Comparison of ENCODE assay signal across 1 cellular context in genomic region chr22:38462960-38463784, GRCh38.
TF ChIP-seq lines count a peak whose summit lies in the region.

No MANE protein-coding gene starts in this region.

TF ChIP-seq in HepG2, 621 proteins besides CTCF, POLR2A, EP300 and RAD21 (continued from another document):
- TF ChIP-seq, protein P1, sequence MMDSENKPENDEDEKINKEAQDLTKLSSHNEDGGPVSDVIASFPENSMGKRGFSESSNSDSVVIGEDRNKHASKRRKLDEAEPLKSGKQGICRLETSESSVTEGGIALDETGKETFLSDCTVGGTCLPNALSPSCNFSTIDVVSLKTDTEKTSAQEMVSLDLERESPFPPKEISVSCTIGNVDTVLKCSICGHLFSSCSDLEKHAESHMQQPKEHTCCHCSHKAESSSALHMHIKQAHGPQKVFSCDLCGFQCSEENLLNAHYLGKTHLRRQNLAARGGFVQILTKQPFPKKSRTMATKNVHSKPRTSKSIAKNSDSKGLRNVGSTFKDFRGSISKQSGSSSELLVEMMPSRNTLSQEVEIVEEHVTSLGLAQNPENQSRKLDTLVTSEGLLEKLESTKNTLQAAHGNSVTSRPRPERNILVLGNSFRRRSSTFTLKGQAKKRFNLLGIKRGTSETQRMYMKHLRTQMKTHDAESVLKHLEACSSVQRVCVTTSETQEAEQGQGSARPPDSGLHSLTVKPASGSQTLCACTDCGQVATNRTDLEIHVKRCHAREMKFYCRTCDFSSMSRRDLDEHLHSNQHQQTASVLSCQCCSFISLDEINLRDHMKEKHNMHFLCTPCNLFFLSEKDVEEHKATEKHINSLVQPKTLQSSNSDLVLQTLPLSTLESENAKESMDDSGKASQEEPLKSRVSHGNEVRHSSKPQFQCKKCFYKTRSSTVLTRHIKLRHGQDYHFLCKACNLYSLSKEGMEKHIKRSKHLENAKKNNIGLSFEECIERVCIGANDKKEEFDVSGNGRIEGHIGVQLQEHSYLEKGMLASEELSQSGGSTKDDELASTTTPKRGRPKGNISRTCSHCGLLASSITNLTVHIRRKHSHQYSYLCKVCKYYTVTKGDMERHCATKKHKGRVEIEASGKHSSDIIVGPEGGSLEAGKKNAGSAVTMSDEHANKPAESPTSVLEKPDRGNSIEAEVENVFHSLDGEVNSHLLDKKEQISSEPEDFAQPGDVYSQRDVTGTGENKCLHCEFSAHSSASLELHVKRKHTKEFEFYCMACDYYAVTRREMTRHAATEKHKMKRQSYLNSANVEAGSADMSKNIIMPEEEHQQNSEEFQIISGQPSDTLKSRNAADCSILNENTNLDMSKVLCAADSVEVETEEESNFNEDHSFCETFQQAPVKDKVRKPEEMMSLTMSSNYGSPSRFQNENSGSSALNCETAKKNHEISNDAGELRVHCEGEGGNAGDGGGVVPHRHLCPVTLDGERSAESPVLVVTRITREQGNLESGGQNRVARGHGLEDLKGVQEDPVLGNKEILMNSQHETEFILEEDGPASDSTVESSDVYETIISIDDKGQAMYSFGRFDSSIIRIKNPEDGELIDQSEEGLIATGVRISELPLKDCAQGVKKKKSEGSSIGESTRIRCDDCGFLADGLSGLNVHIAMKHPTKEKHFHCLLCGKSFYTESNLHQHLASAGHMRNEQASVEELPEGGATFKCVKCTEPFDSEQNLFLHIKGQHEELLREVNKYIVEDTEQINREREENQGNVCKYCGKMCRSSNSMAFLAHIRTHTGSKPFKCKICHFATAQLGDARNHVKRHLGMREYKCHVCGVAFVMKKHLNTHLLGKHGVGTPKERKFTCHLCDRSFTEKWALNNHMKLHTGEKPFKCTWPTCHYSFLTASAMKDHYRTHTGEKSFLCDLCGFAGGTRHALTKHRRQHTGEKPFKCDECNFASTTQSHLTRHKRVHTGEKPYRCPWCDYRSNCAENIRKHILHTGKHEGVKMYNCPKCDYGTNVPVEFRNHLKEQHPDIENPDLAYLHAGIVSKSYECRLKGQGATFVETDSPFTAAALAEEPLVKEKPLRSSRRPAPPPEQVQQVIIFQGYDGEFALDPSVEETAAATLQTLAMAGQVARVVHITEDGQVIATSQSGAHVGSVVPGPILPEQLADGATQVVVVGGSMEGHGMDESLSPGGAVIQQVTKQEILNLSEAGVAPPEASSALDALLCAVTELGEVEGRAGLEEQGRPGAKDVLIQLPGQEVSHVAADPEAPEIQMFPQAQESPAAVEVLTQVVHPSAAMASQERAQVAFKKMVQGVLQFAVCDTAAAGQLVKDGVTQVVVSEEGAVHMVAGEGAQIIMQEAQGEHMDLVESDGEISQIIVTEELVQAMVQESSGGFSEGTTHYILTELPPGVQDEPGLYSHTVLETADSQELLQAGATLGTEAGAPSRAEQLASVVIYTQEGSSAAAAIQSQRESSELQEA (CRISPR knock-in tag; IDR thresholded peaks at IDR 0.05; ENCODE audit: not compliant biosample characterization): no peak
- TF ChIP-seq, protein P2, sequence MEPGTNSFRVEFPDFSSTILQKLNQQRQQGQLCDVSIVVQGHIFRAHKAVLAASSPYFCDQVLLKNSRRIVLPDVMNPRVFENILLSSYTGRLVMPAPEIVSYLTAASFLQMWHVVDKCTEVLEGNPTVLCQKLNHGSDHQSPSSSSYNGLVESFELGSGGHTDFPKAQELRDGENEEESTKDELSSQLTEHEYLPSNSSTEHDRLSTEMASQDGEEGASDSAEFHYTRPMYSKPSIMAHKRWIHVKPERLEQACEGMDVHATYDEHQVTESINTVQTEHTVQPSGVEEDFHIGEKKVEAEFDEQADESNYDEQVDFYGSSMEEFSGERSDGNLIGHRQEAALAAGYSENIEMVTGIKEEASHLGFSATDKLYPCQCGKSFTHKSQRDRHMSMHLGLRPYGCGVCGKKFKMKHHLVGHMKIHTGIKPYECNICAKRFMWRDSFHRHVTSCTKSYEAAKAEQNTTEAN (CRISPR knock-in tag; conservative IDR thresholded peaks at IDR 0.05): no peak
- no peak for TF ChIP-seq ZBTB2 (CRISPR knock-in tag; IDR thresholded peaks at IDR 0.05; ENCODE audit: low read depth)
- no peak for TF ChIP-seq RBFOX2 (IDR thresholded peaks at IDR 0.05; ENCODE audit: low read depth, low read length)
- no peak for TF ChIP-seq TRIM22 (IDR thresholded peaks at IDR 0.05)
- TF ChIP-seq GLMP (CRISPR knock-in tag; IDR thresholded peaks at IDR 0.05; ENCODE audit: borderline replicate concordance): no peak
